ENCODE assay signal across 1 cellular context in genomic region chr4:15691346-15692140, GRCh38.
TF ChIP-seq lines count a peak whose summit lies in the region.

No MANE protein-coding gene starts in this region.

TF ChIP-seq in WTC11, 78 proteins besides CTCF, POLR2A, EP300 and RAD21 (continued from another document):
- TF ChIP-seq ZNF532 (CRISPR knock-in tag; IDR thresholded peaks at IDR 0.05; ENCODE audit: borderline replicate concordance): no peak
- TF ChIP-seq, protein P1, sequence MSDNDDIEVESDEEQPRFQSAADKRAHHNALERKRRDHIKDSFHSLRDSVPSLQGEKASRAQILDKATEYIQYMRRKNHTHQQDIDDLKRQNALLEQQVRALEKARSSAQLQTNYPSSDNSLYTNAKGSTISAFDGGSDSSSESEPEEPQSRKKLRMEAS (CRISPR knock-in tag; IDR thresholded peaks at IDR 0.05): no peak
- no peak for TF ChIP-seq ZNF121 (CRISPR knock-in tag; IDR thresholded peaks at IDR 0.05)
- TF ChIP-seq, protein P2, sequence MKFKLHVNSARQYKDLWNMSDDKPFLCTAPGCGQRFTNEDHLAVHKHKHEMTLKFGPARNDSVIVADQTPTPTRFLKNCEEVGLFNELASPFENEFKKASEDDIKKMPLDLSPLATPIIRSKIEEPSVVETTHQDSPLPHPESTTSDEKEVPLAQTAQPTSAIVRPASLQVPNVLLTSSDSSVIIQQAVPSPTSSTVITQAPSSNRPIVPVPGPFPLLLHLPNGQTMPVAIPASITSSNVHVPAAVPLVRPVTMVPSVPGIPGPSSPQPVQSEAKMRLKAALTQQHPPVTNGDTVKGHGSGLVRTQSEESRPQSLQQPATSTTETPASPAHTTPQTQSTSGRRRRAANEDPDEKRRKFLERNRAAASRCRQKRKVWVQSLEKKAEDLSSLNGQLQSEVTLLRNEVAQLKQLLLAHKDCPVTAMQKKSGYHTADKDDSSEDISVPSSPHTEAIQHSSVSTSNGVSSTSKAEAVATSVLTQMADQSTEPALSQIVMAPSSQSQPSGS (CRISPR knock-in tag; IDR thresholded peaks at IDR 0.05; ENCODE audit: borderline replicate concordance, low read depth): no peak
- no peak for TF ChIP-seq CREM (CRISPR knock-in tag; IDR thresholded peaks at IDR 0.05)
- no peak for TF ChIP-seq ATF6 (CRISPR knock-in tag; IDR thresholded peaks at IDR 0.05)
- TF ChIP-seq, protein P3, sequence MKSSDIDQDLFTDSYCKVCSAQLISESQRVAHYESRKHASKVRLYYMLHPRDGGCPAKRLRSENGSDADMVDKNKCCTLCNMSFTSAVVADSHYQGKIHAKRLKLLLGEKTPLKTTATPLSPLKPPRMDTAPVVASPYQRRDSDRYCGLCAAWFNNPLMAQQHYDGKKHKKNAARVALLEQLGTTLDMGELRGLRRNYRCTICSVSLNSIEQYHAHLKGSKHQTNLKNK (CRISPR knock-in tag; IDR thresholded peaks at IDR 0.05): no peak
TF ChIP-seq in WTC11: peak in this region for 0.
